Comparison of ENCODE assay signal across 15 cellular contexts in the genomic region with DNA sequence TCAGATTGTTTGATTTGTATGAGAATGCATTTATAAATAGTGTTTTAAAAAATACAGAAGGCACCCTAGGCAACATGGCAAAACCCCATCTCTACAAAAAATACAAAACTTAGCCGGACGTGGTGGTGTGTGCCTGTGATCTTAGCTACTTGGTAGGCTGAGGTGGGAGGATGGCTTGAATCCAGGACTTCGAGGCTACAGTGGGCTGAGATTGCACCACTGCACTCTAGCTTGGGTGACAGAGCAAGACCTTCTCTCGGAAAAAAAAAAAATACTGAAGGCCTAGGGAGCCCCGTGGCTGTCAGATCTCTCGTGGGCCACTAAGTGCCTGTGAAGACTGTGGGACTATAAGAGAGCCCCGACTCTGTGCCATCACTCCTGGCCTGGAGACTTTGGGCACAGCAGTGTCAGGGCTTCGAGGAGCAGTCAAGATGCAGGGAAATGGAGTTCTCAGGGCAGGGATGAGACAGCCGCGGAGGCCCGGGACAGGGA. TPM values are rescaled to one million over a fixed set of nuclear protein-coding genes. Genes with fewer than 3 reads are reported as not detected.
DNase-seq lines count a peak whose midpoint lies in the region; ATAC-seq and TF ChIP-seq lines count a peak whose summit lies in the region.
"Had no signal": no experiment of that assay in that cellular context is flagged by ENCODE, and none has a peak within 500 bp of the region (broad histone marks: within the 10 kb centered on the region; RNA-seq: fewer than 3 reads in every experiment).

No MANE protein-coding gene starts in this region.

- in situ Hi-C loops in mammary epithelial cell (cut with MboI; ENCODE audit: low sequenced_read_pairs in 2 of 2) = no loop called here

- no peaks in the 10 kb centered on the region for H3K27me3 Mint-ChIP-seq in MCF 10A (ENCODE audit: insufficient read depth, unreplicated experiment)
- peaks cover 0 to 12% (median 0%) of the 10 kb centered on the region in 5 donors for H3K27me3 Mint-ChIP-seq in naive thymus-derived CD4-positive, alpha-beta T cell
- H3K27me3 Mint-ChIP-seq: activated naive CD4-positive, alpha-beta T cell treated with anti-CD3 and anti-CD28 coated beads, Interleukin-2, amount 50 U/mL, for 24 hours had no signal

- DNase-seq in mammary epithelial cell (no peak), MCF 10A (ENCODE audit: unreplicated experiment) (no peak), choroid plexus epithelial cell (ENCODE audit: low read depth) (peak; percentile 6), H4 (ENCODE audit: low spot score) (no peak), ecto neural progenitor cell (ENCODE audit: low spot score) (no peak), NCI-H1694 (lab: John Stamatoyannopoulos, UW) (no peak)
- peak in 2 of 9 donors; percentile 10 to 11 for DNase-seq in naive thymus-derived CD4-positive, alpha-beta T cell
- DNase-seq: DMS 273 treated with DMSO at 0.1 percent for 48 hours, NCI-H1436, NCI-H524, transverse colon had no signal

- BruUV-seq in mammary epithelial cell (replicated peaks; lab: Mats Ljungman, UMichigan) (no TSS peak), MCF 10A (replicated peaks; lab: Mats Ljungman, UMichigan) (no TSS peak)

- no peak for ATAC-seq in naive thymus-derived CD4-positive, alpha-beta T cell
- no peak for ATAC-seq in HG02571 (IDR thresholded peaks at IDR 0.05; ENCODE audit: unreplicated experiment)

- no peaks in the 10 kb centered on the region for H3K79me2 ChIP-seq in mammary epithelial cell (ENCODE audit: insufficient read depth, low read length)

- no peak overlapping the region for H3K9ac ChIP-seq in mammary epithelial cell (ENCODE audit: insufficient read depth, low read length)

- WGBS in mammary epithelial cell (ENCODE audit: low coverage, missing lambda C conversion rate) = 22% methylated on average over 9 of the region's 11 CpGs

- TF ChIP-seq CTCF in mammary epithelial cell (conservative IDR thresholded peaks at IDR 0.05 in 1 of 2, IDR thresholded peaks at IDR 0.05 in 1 of 2; ENCODE audit: extremely low read depth in 1 of 2, insufficient read depth in 1 of 2, low read depth in 1 of 2, low read length in 2 of 2) (no peak), MCF 10A (IDR thresholded peaks at IDR 0.05; ENCODE audit: unreplicated experiment) (no peak), choroid plexus epithelial cell (conservative IDR thresholded peaks at IDR 0.05; ENCODE audit: low read depth, low read length) (no peak)

- no peak overlapping the region for H3K4me3 Mint-ChIP-seq in MCF 10A (ENCODE audit: unreplicated experiment)
- peak overlapping the region in 1 of 10 donors; percentile 55 for H3K4me3 Mint-ChIP-seq in naive thymus-derived CD4-positive, alpha-beta T cell

- H3K27ac Mint-ChIP-seq in MCF 10A (ENCODE audit: low read depth, unreplicated experiment) = no peak overlapping the region
- H3K27ac Mint-ChIP-seq in naive thymus-derived CD4-positive, alpha-beta T cell = peak overlapping the region; percentile 33 to 85 (median 71)

- H3K9me3 ChIP-seq in mammary epithelial cell (replicated peaks; ENCODE audit: insufficient read depth, low read length) = no peaks in the 10 kb centered on the region
- H3K9me3 ChIP-seq in naive thymus-derived CD4-positive, alpha-beta T cell (ENCODE audit: control insufficient read depth in 2 of 3, low read length in 3 of 3) = no peaks in the 10 kb centered on the region
- H3K9me3 ChIP-seq: esophagus muscularis mucosa, ovary, transverse colon had no signal

- peaks cover 9% of the 10 kb centered on the region for H3K4me1 ChIP-seq in mammary epithelial cell (ENCODE audit: insufficient read depth, low read length)
- H3K4me1 ChIP-seq in naive thymus-derived CD4-positive, alpha-beta T cell (ENCODE audit: control insufficient read depth in 2 of 2, insufficient read depth in 2 of 2, low read length in 2 of 2) = peaks cover 0 to 6% of the 10 kb centered on the region in 2 donors

- dilution Hi-C loops in mammary epithelial cell (cut with HindIII; ENCODE audit: low sequenced_read_pairs) = no loop called here

- H4K20me1 ChIP-seq in mammary epithelial cell (ENCODE audit: insufficient read depth, low read length) = no peaks in the 10 kb centered on the region

- H3K36me3 ChIP-seq in mammary epithelial cell (ENCODE audit: insufficient read depth, low read length) = no peaks in the 10 kb centered on the region
- no peaks in the 10 kb centered on the region for H3K36me3 ChIP-seq in naive thymus-derived CD4-positive, alpha-beta T cell (ENCODE audit: control insufficient read depth in 2 of 3, insufficient read depth in 3 of 3, low read length in 3 of 3)
- H3K36me3 ChIP-seq: esophagus muscularis mucosa, ovary, transverse colon had no signal

- CTCF ChIA-PET in mammary epithelial cell (lab: Charles Lee; ENCODE audit: low non-redundant PET) (interaction anchor here (0.7 kb wide), 1 partner anchor 19 kb away, joined by 4 read pairs; no protein-coding TSS in a partner anchor), MCF 10A (lab: Yijun Ruan, JAX) (interaction anchor here (0.6 to 0.7 kb wide), 2 partner anchors 13 to 19 kb away, joined by 3 to 4 read pairs; no protein-coding TSS in a partner anchor)
- CTCF ChIA-PET in naive thymus-derived CD4-positive, alpha-beta T cell (lab: Charles Lee) = interaction anchor here (0.7 to 1.5 kb wide), 3 partner anchors 15 to 76 kb away, joined by 3 to 4 read pairs (median 3); no protein-coding TSS in a partner anchor

- POLR2A ChIA-PET in MCF 10A (lab: Yijun Ruan, JAX) = interaction anchor here (1.3 to 1.9 kb wide), 2 partner anchors 9 to 50 kb away, joined by 3 to 9 read pairs; a partner anchor contains a TSS
- POLR2A ChIA-PET in naive thymus-derived CD4-positive, alpha-beta T cell (lab: Charles Lee) = no interaction called here

- no peaks in the 10 kb centered on the region for H3K9me3 Mint-ChIP-seq in MCF 10A (ENCODE audit: unreplicated experiment)
- H3K9me3 Mint-ChIP-seq in naive thymus-derived CD4-positive, alpha-beta T cell = no peaks in the 10 kb centered on the region
- H3K9me3 Mint-ChIP-seq: activated naive CD4-positive, alpha-beta T cell treated with anti-CD3 and anti-CD28 coated beads, Interleukin-2, amount 50 U/mL, for 24 hours had no signal

- no peaks in the 10 kb centered on the region for H3K36me3 Mint-ChIP-seq in MCF 10A (ENCODE audit: insufficient read depth, unreplicated experiment)
- H3K36me3 Mint-ChIP-seq in naive thymus-derived CD4-positive, alpha-beta T cell = no peaks in the 10 kb centered on the region
- H3K36me3 Mint-ChIP-seq: activated naive CD4-positive, alpha-beta T cell treated with anti-CD3 and anti-CD28 coated beads, Interleukin-2, amount 50 U/mL, for 24 hours had no signal

- peak overlapping the region; percentile 68 for H2AFZ ChIP-seq in mammary epithelial cell (ENCODE audit: low read depth, low read length)

- intact Hi-C loops in mammary epithelial cell (cut with micrococcal nuclease) = no loop called here
- intact Hi-C loops in MCF 10A (cut with micrococcal nuclease) = no loop called here
- intact Hi-C loops in naive thymus-derived CD4-positive, alpha-beta T cell (cut with micrococcal nuclease) = loop anchor here in 1 of 2 donors (1.0 kb wide), 1 partner anchor 73 kb away; no protein-coding TSS in a partner anchor

- H3K4me3 ChIP-seq in mammary epithelial cell (replicated peaks in 1 of 3; ENCODE audit: insufficient read depth in 1 of 3, low read depth in 2 of 3, low read length in 3 of 3) = no peak overlapping the region
- no peak overlapping the region for H3K4me3 ChIP-seq in choroid plexus epithelial cell (ENCODE audit: low read depth, low read length)
- no peak overlapping the region for H3K4me3 ChIP-seq in naive thymus-derived CD4-positive, alpha-beta T cell (ENCODE audit: low read length)
- H3K4me3 ChIP-seq: esophagus muscularis mucosa, ovary, transverse colon had no signal

- peaks cover 12% of the 10 kb centered on the region for H3K4me1 Mint-ChIP-seq in MCF 10A (ENCODE audit: insufficient read depth, unreplicated experiment)
- peaks cover 13 to 25% (median 19%) of the 10 kb centered on the region in 7 donors for H3K4me1 Mint-ChIP-seq in naive thymus-derived CD4-positive, alpha-beta T cell

- no peaks in the 10 kb centered on the region for H3K27me3 ChIP-seq in mammary epithelial cell (ENCODE audit: insufficient read depth, low read length)
- H3K27me3 ChIP-seq in naive thymus-derived CD4-positive, alpha-beta T cell (ENCODE audit: control insufficient read depth in 2 of 2, insufficient read depth in 2 of 2, low read length in 2 of 2) = no peaks in the 10 kb centered on the region
- H3K27me3 ChIP-seq: esophagus muscularis mucosa, ovary, transverse colon had no signal

- H3K27ac ChIP-seq in mammary epithelial cell (ENCODE audit: insufficient read depth, low read depth, low read length) = no peak overlapping the region
- no peak overlapping the region for H3K27ac ChIP-seq in naive thymus-derived CD4-positive, alpha-beta T cell (ENCODE audit: low read depth, low read length)
- H3K27ac ChIP-seq: ovary, transverse colon had no signal

- no peak overlapping the region for H3K4me2 ChIP-seq in mammary epithelial cell (ENCODE audit: insufficient read depth, low read depth, low read length)

RNA-seq across cellular contexts. Expression of a gene that starts 40.5 kb away (rescaled TPM):
- total RNA-seq in mammary epithelial cell (not detected), MCF 10A (2022) (not detected in 2 replicates)
- not detected for polyA plus RNA-seq in mammary epithelial cell
- polyA minus RNA-seq in mammary epithelial cell = not detected
- total RNA-seq in naive thymus-derived CD4-positive, alpha-beta T cell = 1 to 10 TPM in 2 of 5 experiments, under 1 TPM in 1, not detected in 2; 0.29 to 5.9 (median 1.3) TPM
- polyA plus RNA-seq in naive thymus-derived CD4-positive, alpha-beta T cell = not detected
- total RNA-seq in H4 (2014; rRNA removed; shearing (Covaris generic)) = 0.48 TPM in 1 of 2 replicates, not detected in the other

RNA-seq across cellular contexts. Expression of a gene that starts 49.7 kb away (rescaled TPM):
- total RNA-seq in mammary epithelial cell = 10 to 100 TPM; 24.7 to 52.5 TPM
- polyA plus RNA-seq in mammary epithelial cell = 30.9 TPM
- 74.0 TPM for polyA minus RNA-seq in mammary epithelial cell
- 56.8 and 57.0 TPM in 2 replicates for total RNA-seq in MCF 10A (2022)
- total RNA-seq in naive thymus-derived CD4-positive, alpha-beta T cell = 10 to 100 TPM; 24.0 to 57.5 (median 43.4) TPM
- polyA plus RNA-seq in naive thymus-derived CD4-positive, alpha-beta T cell = 10 to 100 TPM; 15.7 to 39.7 TPM
- 39.9 and 41.2 TPM in 2 replicates for total RNA-seq in H4 (2014; rRNA removed; shearing (Covaris generic))
